In the genomic region with DNA sequence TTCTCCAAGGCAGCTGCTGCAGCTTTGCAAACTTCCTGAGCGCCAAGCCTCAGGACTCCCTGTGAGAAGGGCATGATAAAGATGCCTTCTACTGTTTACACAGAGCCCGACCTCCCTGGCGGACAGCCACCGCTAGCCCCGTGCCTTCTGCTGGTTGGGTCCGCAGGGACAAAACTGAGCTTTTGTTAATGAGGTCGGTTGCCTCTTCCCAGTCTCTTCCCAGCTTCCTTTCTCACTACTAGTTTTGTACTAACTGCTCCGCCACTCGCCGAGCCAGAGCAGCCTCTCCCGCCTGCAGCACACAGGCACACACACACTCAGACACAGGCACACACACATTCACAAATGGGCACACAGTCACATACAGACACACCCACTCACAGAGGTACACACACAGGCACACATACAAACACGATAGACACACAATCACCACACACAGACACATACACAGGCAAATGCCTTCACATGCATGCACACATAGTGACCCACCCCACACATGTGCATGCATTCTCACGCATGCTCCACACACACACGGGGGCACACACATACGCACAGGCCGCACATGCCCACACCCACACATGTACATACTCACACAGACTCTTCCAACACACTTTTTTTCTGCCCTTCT, we compare ENCODE assay signal across 1 cellular context.
TF ChIP-seq lines count a peak whose summit lies in the region.

A gene with protein sequence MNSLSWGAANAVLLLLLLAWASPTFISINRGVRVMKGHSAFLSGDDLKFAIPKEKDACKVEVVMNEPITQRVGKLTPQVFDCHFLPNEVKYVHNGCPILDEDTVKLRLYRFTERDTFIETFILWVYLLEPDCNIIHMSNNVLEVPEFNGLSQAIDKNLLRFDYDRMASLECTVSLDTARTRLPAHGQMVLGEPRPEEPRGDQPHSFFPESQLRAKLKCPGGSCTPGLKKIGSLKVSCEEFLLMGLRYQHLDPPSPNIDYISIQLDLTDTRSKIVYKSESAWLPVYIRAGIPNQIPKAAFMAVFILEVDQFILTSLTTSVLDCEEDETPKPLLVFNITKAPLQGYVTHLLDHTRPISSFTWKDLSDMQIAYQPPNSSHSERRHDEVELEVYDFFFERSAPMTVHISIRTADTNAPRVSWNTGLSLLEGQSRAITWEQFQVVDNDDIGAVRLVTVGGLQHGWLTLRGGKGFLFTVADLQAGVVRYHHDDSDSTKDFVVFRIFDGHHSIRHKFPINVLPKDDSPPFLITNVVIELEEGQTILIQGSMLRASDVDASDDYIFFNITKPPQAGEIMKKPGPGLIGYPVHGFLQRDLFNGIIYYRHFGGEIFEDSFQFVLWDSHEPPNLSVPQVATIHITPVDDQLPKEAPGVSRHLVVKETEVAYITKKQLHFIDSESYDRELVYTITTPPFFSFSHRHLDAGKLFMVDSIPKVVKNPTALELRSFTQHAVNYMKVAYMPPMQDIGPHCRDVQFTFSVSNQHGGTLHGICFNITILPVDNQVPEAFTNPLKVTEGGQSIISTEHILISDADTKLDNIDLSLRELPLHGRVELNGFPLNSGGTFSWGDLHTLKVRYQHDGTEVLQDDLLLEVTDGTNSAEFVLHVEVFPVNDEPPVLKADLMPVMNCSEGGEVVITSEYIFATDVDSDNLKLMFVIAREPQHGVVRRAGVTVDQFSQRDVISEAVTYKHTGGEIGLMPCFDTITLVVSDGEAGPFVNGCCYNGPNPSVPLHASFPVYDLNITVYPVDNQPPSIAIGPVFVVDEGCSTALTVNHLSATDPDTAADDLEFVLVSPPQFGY (N-terminal part only) (minus strand): TSS at position 251 of the 628 bp plus-strand sequence. CDS start 41,451 bp downstream, outside the sequence.

TF ChIP-seq in HepG2, 621 proteins besides CTCF, POLR2A, EP300 and RAD21 (continued from another document and continues in another):
- TF ChIP-seq, protein P1, sequence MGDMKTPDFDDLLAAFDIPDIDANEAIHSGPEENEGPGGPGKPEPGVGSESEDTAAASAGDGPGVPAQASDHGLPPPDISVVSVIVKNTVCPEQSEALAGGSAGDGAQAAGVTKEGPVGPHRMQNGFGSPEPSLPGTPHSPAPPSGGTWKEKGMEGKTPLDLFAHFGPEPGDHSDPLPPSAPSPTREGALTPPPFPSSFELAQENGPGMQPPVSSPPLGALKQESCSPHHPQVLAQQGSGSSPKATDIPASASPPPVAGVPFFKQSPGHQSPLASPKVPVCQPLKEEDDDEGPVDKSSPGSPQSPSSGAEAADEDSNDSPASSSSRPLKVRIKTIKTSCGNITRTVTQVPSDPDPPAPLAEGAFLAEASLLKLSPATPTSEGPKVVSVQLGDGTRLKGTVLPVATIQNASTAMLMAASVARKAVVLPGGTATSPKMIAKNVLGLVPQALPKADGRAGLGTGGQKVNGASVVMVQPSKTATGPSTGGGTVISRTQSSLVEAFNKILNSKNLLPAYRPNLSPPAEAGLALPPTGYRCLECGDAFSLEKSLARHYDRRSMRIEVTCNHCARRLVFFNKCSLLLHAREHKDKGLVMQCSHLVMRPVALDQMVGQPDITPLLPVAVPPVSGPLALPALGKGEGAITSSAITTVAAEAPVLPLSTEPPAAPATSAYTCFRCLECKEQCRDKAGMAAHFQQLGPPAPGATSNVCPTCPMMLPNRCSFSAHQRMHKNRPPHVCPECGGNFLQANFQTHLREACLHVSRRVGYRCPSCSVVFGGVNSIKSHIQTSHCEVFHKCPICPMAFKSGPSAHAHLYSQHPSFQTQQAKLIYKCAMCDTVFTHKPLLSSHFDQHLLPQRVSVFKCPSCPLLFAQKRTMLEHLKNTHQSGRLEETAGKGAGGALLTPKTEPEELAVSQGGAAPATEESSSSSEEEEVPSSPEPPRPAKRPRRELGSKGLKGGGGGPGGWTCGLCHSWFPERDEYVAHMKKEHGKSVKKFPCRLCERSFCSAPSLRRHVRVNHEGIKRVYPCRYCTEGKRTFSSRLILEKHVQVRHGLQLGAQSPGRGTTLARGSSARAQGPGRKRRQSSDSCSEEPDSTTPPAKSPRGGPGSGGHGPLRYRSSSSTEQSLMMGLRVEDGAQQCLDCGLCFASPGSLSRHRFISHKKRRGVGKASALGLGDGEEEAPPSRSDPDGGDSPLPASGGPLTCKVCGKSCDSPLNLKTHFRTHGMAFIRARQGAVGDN (CRISPR knock-in tag; IDR thresholded peaks at IDR 0.05): peak; percentile 83
- no peak for TF ChIP-seq KLF11 (CRISPR knock-in tag; IDR thresholded peaks at IDR 0.05)
- TF ChIP-seq SOX13 (IDR thresholded peaks at IDR 0.05): no peak; the same call in 1 of the 2 replicates
- TF ChIP-seq SOX13 (CRISPR knock-in tag; conservative IDR thresholded peaks at IDR 0.05 in 1 of 2, IDR thresholded peaks at IDR 0.05 in 1 of 2): peak in 1 of 2 experiments; percentile 41; a peak in 1 of 4 replicates
- TF ChIP-seq FUBP1 (CRISPR knock-in tag; IDR thresholded peaks at IDR 0.05; ENCODE audit: borderline replicate concordance): 0 out of 2 replicates have a peak, but pooled peaks have one; percentile 56
- peak; percentile 25; the same call in 1 of the 2 replicates for TF ChIP-seq KLF12 (CRISPR knock-in tag; IDR thresholded peaks at IDR 0.05; ENCODE audit: borderline replicate concordance)
- TF ChIP-seq ZNF784 (CRISPR knock-in tag; IDR thresholded peaks at IDR 0.05; ENCODE audit: borderline replicate concordance): no peak
- no peak for TF ChIP-seq JUNB (CRISPR knock-in tag; IDR thresholded peaks at IDR 0.05; ENCODE audit: borderline replicate concordance)
- TF ChIP-seq GATAD1 (CRISPR knock-in tag; IDR thresholded peaks at IDR 0.05): no peak
- no peak for TF ChIP-seq ZNF143 (CRISPR knock-in tag; IDR thresholded peaks at IDR 0.05)
- no peak for TF ChIP-seq U2AF1 (optimal IDR thresholded peaks at IDR 0.05; ENCODE audit: low read depth, low read length)
- TF ChIP-seq MTA1 (CRISPR knock-in tag; IDR thresholded peaks at IDR 0.05; ENCODE audit: borderline replicate concordance): 0 out of 2 replicates have a peak, but pooled peaks have one; percentile 47
- TF ChIP-seq NCOA2 (CRISPR knock-in tag; IDR thresholded peaks at IDR 0.05): 0 out of 2 replicates have a peak, but pooled peaks have one; percentile 21
- TF ChIP-seq, protein P2, sequence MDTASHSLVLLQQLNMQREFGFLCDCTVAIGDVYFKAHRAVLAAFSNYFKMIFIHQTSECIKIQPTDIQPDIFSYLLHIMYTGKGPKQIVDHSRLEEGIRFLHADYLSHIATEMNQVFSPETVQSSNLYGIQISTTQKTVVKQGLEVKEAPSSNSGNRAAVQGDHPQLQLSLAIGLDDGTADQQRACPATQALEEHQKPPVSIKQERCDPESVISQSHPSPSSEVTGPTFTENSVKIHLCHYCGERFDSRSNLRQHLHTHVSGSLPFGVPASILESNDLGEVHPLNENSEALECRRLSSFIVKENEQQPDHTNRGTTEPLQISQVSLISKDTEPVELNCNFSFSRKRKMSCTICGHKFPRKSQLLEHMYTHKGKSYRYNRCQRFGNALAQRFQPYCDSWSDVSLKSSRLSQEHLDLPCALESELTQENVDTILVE (CRISPR knock-in tag; IDR thresholded peaks at IDR 0.05): no peak
- TF ChIP-seq, protein P3, sequence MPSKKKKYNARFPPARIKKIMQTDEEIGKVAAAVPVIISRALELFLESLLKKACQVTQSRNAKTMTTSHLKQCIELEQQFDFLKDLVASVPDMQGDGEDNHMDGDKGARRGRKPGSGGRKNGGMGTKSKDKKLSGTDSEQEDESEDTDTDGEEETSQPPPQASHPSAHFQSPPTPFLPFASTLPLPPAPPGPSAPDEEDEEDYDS (CRISPR knock-in tag; IDR thresholded peaks at IDR 0.05): peak; percentile 64
- TF ChIP-seq, protein P4, sequence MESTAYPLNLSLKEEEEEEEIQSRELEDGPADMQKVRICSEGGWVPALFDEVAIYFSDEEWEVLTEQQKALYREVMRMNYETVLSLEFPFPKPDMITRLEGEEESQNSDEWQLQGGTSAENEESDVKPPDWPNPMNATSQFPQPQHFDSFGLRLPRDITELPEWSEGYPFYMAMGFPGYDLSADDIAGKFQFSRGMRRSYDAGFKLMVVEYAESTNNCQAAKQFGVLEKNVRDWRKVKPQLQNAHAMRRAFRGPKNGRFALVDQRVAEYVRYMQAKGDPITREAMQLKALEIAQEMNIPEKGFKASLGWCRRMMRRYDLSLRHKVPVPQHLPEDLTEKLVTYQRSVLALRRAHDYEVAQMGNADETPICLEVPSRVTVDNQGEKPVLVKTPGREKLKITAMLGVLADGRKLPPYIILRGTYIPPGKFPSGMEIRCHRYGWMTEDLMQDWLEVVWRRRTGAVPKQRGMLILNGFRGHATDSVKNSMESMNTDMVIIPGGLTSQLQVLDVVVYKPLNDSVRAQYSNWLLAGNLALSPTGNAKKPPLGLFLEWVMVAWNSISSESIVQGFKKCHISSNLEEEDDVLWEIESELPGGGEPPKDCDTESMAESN (CRISPR knock-in tag; conservative IDR thresholded peaks at IDR 0.05): no peak
- no peak for TF ChIP-seq AKNA (CRISPR knock-in tag; IDR thresholded peaks at IDR 0.05; ENCODE audit: borderline replicate concordance)
- 0 out of 2 replicates have a peak, but pooled peaks have one; percentile 45 for TF ChIP-seq ZNF776 (CRISPR knock-in tag; IDR thresholded peaks at IDR 0.05)
- TF ChIP-seq SP4 (CRISPR knock-in tag; IDR thresholded peaks at IDR 0.05): peak; percentile 32; the same call in 1 of the 2 replicates
- TF ChIP-seq SNAI1 (CRISPR knock-in tag; IDR thresholded peaks at IDR 0.05; ENCODE audit: borderline replicate concordance): no peak
- TF ChIP-seq, protein P5, sequence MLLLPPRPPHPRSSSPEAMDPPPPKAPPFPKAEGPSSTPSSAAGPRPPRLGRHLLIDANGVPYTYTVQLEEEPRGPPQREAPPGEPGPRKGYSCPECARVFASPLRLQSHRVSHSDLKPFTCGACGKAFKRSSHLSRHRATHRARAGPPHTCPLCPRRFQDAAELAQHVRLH (CRISPR knock-in tag; IDR thresholded peaks at IDR 0.05; ENCODE audit: borderline replicate concordance, low read depth): peak; percentile 40; the same call in 1 of the 2 replicates
- no peak for TF ChIP-seq ZNF503 (CRISPR knock-in tag; IDR thresholded peaks at IDR 0.05)
- no peak for TF ChIP-seq DMAP1 (CRISPR knock-in tag; IDR thresholded peaks at IDR 0.05)
- 0 out of 2 replicates have a peak, but pooled peaks have one; percentile 53 for TF ChIP-seq MEIS2 (CRISPR knock-in tag; IDR thresholded peaks at IDR 0.05)
- no peak for TF ChIP-seq ZNF616 (CRISPR knock-in tag; IDR thresholded peaks at IDR 0.05; ENCODE audit: low read depth)
- TF ChIP-seq IRF2 (CRISPR knock-in tag; IDR thresholded peaks at IDR 0.05): no peak
- TF ChIP-seq SOX6 (IDR thresholded peaks at IDR 0.05): no peak
- peak; percentile 73 for TF ChIP-seq SOX6 (CRISPR knock-in tag; IDR thresholded peaks at IDR 0.05)
- TF ChIP-seq SMARCC2 (IDR thresholded peaks at IDR 0.05): no peak
- TF ChIP-seq THYN1 (CRISPR knock-in tag; IDR thresholded peaks at IDR 0.05; ENCODE audit: borderline replicate concordance, low read depth): no peak
